In genomic region chr3:155701882-155702465, GRCh38 we compare ENCODE assay signal across 9 cellular contexts. TPM values are rescaled to one million over a fixed set of nuclear protein-coding genes. Genes with fewer than 3 reads are reported as not detected.
A peak's percentile ranks its signal among the peaks of the same experiment; 100 is the strongest.
DNase-seq lines count a peak whose midpoint lies in the region; ATAC-seq, FAIRE-seq and TF ChIP-seq lines count a peak whose summit lies in the region.
"Had no signal": no experiment of that assay in that cellular context is flagged by ENCODE, and none has a peak within 500 bp of the region (broad histone marks: within the 10 kb centered on the region; RNA-seq: fewer than 3 reads in every experiment).

No MANE protein-coding gene starts in this region.

- no peaks in the 10 kb centered on the region for H3K36me3 ChIP-seq in bronchial epithelial cell (ENCODE audit: control insufficient read depth, insufficient read depth, low read length)

- H3K4me3 ChIP-seq in AG04450 (ENCODE audit: low read depth, low read length), result no peak overlapping the region
- H3K4me3 ChIP-seq in bronchial epithelial cell (ENCODE audit: low read depth, low read length), result no peak overlapping the region

- no peaks in the 10 kb centered on the region for H3K4me1 Mint-ChIP-seq in activated naive CD8-positive, alpha-beta T cell treated with anti-CD3 and anti-CD28 coated beads, Interleukin-2, amount 50 U/mL, for 24 hours

- no peak overlapping the region for H3K4me3 Mint-ChIP-seq in activated naive CD8-positive, alpha-beta T cell treated with anti-CD3 and anti-CD28 coated beads, Interleukin-2, amount 50 U/mL, for 24 hours

- H3K9me3 ChIP-seq in AG04450 (ENCODE audit: control insufficient read depth, insufficient read depth, low read length), result no peaks in the 10 kb centered on the region

- H3K27me3 ChIP-seq in AG04450 (ENCODE audit: control insufficient read depth, insufficient read depth, low read length) (no peaks in the 10 kb centered on the region), bronchial epithelial cell (ENCODE audit: control insufficient read depth, insufficient read depth, low read length) (no peaks in the 10 kb centered on the region)

- H3K27ac Mint-ChIP-seq in activated naive CD8-positive, alpha-beta T cell treated with anti-CD3 and anti-CD28 coated beads, Interleukin-2, amount 50 U/mL, for 24 hours, result no peak overlapping the region

- no peaks in the 10 kb centered on the region for H3K9me3 Mint-ChIP-seq in activated naive CD8-positive, alpha-beta T cell treated with anti-CD3 and anti-CD28 coated beads, Interleukin-2, amount 50 U/mL, for 24 hours

- intact Hi-C loops in left colon (cut with DNase I, micrococcal nuclease), result loop anchor here in 1 of 2 donors (5.0 to 10.0 kb wide), 2 partner anchors 317 to 350 kb away; no protein-coding TSS in a partner anchor
- intact Hi-C loops in posterior vena cava (cut with DNase I), result loop anchor here (5.0 to 10.0 kb wide), 2 partner anchors 347 to 350 kb away; no protein-coding TSS in a partner anchor

- peak; percentile 8 for DNase-seq in AG04450 (ENCODE audit: low read depth, low spot score)
- peak; percentile 34 for DNase-seq in HTR-8/SVneo (ENCODE audit: insufficient read length, low spot score)
- peak; percentile 39 for DNase-seq in NCI-H82 treated with DMSO at 0.1 percent for 48 hours (lab: John Stamatoyannopoulos, UW; ENCODE audit: unreplicated experiment)
- peak; percentile 62 for DNase-seq in bronchial epithelial cell (ENCODE audit: low read depth)
- no peak for DNase-seq in left colon
- DNase-seq in posterior vena cava (ENCODE audit: low spot score), result no peak
- no peak for DNase-seq in activated naive CD8-positive, alpha-beta T cell treated with anti-CD3 and anti-CD28 coated beads, Interleukin-2, amount 50 U/mL, for 24 hours

- POLR2A ChIA-PET in AG04450 (lab: Yijun Ruan, JAX), result no interaction called here

- CTCF ChIA-PET in AG04450 (lab: Charles Lee), result interaction anchor here (0.5 to 5.2 kb wide), 57 partner anchors 10 to 1902 kb away, joined by 3 to 204 read pairs (median 4); partner anchors contain the start of genes C3orf33 and DHX36

- ATAC-seq in GM18520 (IDR thresholded peaks at IDR 0.05; ENCODE audit: unreplicated experiment), result peak; percentile 54
- ATAC-seq in left colon, result peak; percentile 59
- no peak for ATAC-seq in activated naive CD8-positive, alpha-beta T cell treated with anti-CD3 and anti-CD28 coated beads, Interleukin-2, amount 50 U/mL, for 24 hours

- no peak for FAIRE-seq in HTR-8/SVneo (lab: Jason Lieb, UNC)
- FAIRE-seq in bronchial epithelial cell (lab: Jason Lieb, UNC), result no peak

- no peaks in the 10 kb centered on the region for H3K27me3 Mint-ChIP-seq in activated naive CD8-positive, alpha-beta T cell treated with anti-CD3 and anti-CD28 coated beads, Interleukin-2, amount 50 U/mL, for 24 hours

- H3K27ac ChIP-seq in AG04450 (ENCODE audit: low read depth, low read length), result no peak overlapping the region
- H3K27ac ChIP-seq: epithelial cell of prostate had no signal

- peak; percentile 62 for TF ChIP-seq CTCF in AG04450 (IDR thresholded peaks at IDR 0.05; ENCODE audit: low read depth, low read length)
- peak; percentile 13 for TF ChIP-seq CTCF in bronchial epithelial cell (IDR thresholded peaks at IDR 0.05; ENCODE audit: insufficient read depth, low read length, severe bottlenecking)

- H3K36me3 Mint-ChIP-seq in activated naive CD8-positive, alpha-beta T cell treated with anti-CD3 and anti-CD28 coated beads, Interleukin-2, amount 50 U/mL, for 24 hours (ENCODE audit: low read depth), result no peaks in the 10 kb centered on the region

RNA-seq across cellular contexts. Expression of gene PLCH1, which starts 42.9 kb away (rescaled TPM):
- 0.04 TPM in 1 of 2 replicates, not detected in the other for polyA plus RNA-seq in AG04450 (2011; rRNA removed)
- polyA minus RNA-seq in AG04450 (2011; rRNA and poly(A)+ RNA removed), result 0.14 TPM in 1 of 2 replicates, not detected in the other
- total RNA-seq in bronchial epithelial cell (0.13 and 0.26 TPM in 2 replicates), left colon (1 to 10 TPM; 7.1 to 8.5 TPM), posterior vena cava (under 1 TPM in 1 of 2 donors, not detected in 1; 0.05 TPM)

Comparison
In these comparisons a context has a peak if more than half of its experiments do, and no peak if none do; other contexts are left out.
1. DNase-seq: peak in AG04450 (single experiment), HTR-8/SVneo (single experiment), NCI-H82 treated with DMSO at 0.1 percent for 48 hours (single experiment) and bronchial epithelial cell (single experiment); none in left colon (0 of 2), posterior vena cava (single experiment) and activated naive CD8-positive, alpha-beta T cell treated with anti-CD3 and anti-CD28 coated beads, Interleukin-2, amount 50 U/mL, for 24 hours (single experiment).